23 cellular contexts compared by ENCODE assay signal in the genomic region with DNA sequence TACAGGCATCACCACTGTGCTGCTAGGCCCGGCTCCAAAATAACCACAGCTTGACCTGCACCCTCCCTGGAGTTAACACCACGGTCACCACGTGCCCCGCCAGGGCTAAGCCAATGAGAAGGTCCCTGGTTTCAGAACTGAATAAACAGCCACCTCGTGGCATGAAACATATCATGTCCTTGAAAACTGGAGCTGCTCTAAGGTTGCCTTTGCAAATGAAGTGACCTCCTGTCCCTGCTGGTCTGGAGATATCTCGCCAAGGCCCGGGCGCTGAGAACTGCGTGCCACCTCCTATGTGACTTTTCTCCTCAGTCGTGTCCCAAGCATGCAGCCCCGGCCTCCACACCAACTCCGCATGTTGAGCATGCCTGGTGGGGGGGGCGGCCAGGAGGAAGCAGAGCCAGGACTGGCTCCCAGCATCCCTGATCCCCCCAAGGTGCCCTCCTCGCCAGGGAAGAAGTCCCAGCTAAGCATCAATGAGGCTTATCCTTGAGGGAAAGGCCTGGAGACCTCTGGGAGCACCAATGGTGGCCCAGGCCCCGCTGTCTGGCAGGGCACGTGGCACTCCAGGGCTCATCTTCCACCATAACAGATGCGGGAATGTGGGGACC. TPM values are rescaled to one million over a fixed set of nuclear protein-coding genes. Genes with fewer than 3 reads are reported as not detected.
"Had no signal": no experiment of that assay in that cellular context is flagged by ENCODE, and none has a peak within 500 bp of the region (broad histone marks: within the 10 kb centered on the region; RNA-seq: fewer than 3 reads in every experiment).

No MANE protein-coding gene starts in this region.

- H2AFZ ChIP-seq: neural progenitor cell had no signal

- H3K4me3 ChIP-seq: cardiac muscle cell, neural progenitor cell, ovary, right lobe of liver, thyroid gland, uterus had no signal

- H3K36me3 Mint-ChIP-seq: activated naive CD8-positive, alpha-beta T cell treated with anti-CD3 and anti-CD28 coated beads for 36 hours; memory B cell; naive thymus-derived CD4-positive, alpha-beta T cell; neural progenitor cell; stimulated activated memory B cell treated with anti-CD40 and anti-IgM and Interleukin-4, amounts not matched to agents 10 μg/mL and 1 μg/mL and 100 μg/mL, for 72 hours; T-cell; WTC11 had no signal

- DNase-seq: activated CD4-positive, alpha-beta T cell treated with anti-CD3 and anti-CD28 coated beads for 48 hours; activated CD8-positive, alpha-beta T cell treated with anti-CD3 and anti-CD28 coated beads for 36 hours; activated naive CD4-positive, alpha-beta T cell; activated naive CD8-positive, alpha-beta T cell treated with anti-CD3 and anti-CD28 coated beads for 36 hours; amniotic stem cell; foreskin keratinocyte; left ventricle myocardium superior; ovary; stimulated activated CD4-positive, alpha-beta T cell treated with anti-CD3 and anti-CD28 coated beads, Interleukin-4, amount 100 ng/mL, for 4 hours; thyroid gland; uterus had no signal

- H3K9me3 Mint-ChIP-seq: activated CD8-positive, alpha-beta T cell treated with anti-CD3 and anti-CD28 coated beads for 36 hours; activated naive CD8-positive, alpha-beta T cell treated with anti-CD3 and anti-CD28 coated beads for 36 hours; activated T-helper 1 cell treated with anti-CD3 and anti-CD28 coated beads, Interleukin-12 subunit alpha, Interleukin-12 subunit beta, Interleukin-2, Interleukin-4 antibody, amounts not matched to agents 30 ng/mL and 10 ng/mL and 1 ng/mL, durations not matched to agents 14 hours and 24 hours and 36 hours; memory B cell; T-cell had no signal

- H3K4me3 Mint-ChIP-seq: activated CD8-positive, alpha-beta T cell treated with anti-CD3 and anti-CD28 coated beads for 36 hours; activated naive CD8-positive, alpha-beta T cell treated with anti-CD3 and anti-CD28 coated beads for 36 hours; activated T-helper 1 cell treated with anti-CD3 and anti-CD28 coated beads, Interleukin-12 subunit alpha, Interleukin-12 subunit beta, Interleukin-2, Interleukin-4 antibody, amounts not matched to agents 30 ng/mL and 10 ng/mL and 1 ng/mL, durations not matched to agents 14 hours and 24 hours and 36 hours; memory B cell; naive thymus-derived CD4-positive, alpha-beta T cell; neural progenitor cell; stimulated activated memory B cell treated with anti-CD40 and anti-IgM and Interleukin-4, amounts not matched to agents 10 μg/mL and 1 μg/mL and 100 μg/mL, for 72 hours; T-cell; WTC11 had no signal

- H3K9ac ChIP-seq: neural progenitor cell had no signal

- H3K36me3 ChIP-seq: cardiac muscle cell, neural progenitor cell, ovary, right lobe of liver, thyroid gland, uterus had no signal

- H3K27ac ChIP-seq: cardiac muscle cell, foreskin keratinocyte, neural progenitor cell, ovary, right lobe of liver, thyroid gland, uterus had no signal

- H3K4me1 Mint-ChIP-seq: activated naive CD8-positive, alpha-beta T cell treated with anti-CD3 and anti-CD28 coated beads for 36 hours; naive thymus-derived CD4-positive, alpha-beta T cell; neural progenitor cell; T-cell; WTC11 had no signal

- H3K9me3 ChIP-seq: ovary, right lobe of liver, thyroid gland, uterus had no signal

- H3K4me1 ChIP-seq: foreskin keratinocyte, neural progenitor cell, right lobe of liver, thyroid gland, uterus had no signal

- H3K27ac Mint-ChIP-seq: activated CD8-positive, alpha-beta T cell treated with anti-CD3 and anti-CD28 coated beads for 36 hours; activated naive CD8-positive, alpha-beta T cell treated with anti-CD3 and anti-CD28 coated beads for 36 hours; activated T-helper 1 cell treated with anti-CD3 and anti-CD28 coated beads, Interleukin-12 subunit alpha, Interleukin-12 subunit beta, Interleukin-2, Interleukin-4 antibody, amounts not matched to agents 30 ng/mL and 10 ng/mL and 1 ng/mL, durations not matched to agents 14 hours and 24 hours and 36 hours; memory B cell; naive thymus-derived CD4-positive, alpha-beta T cell; neural progenitor cell; stimulated activated memory B cell treated with anti-CD40 and anti-IgM and Interleukin-4, amounts not matched to agents 10 μg/mL and 1 μg/mL and 100 μg/mL, for 72 hours; T-cell; WTC11 had no signal

- H3K27me3 ChIP-seq: ovary had no signal

- ATAC-seq: activated CD8-positive, alpha-beta T cell treated with anti-CD3 and anti-CD28 coated beads for 36 hours; foreskin keratinocyte; left ventricle myocardium superior; naive thymus-derived CD4-positive, alpha-beta T cell; right lobe of liver; stimulated activated memory B cell treated with anti-CD40 and anti-IgM and Interleukin-4, amounts not matched to agents 10 μg/mL and 1 μg/mL and 100 μg/mL, for 72 hours; T-cell; WTC11 had no signal

- H3K4me2 ChIP-seq: neural progenitor cell had no signal

RNA-seq across cellular contexts. Expression of gene KCNG2, which starts 16.3 kb away (rescaled TPM):
- total RNA-seq: activated CD8-positive, alpha-beta T cell treated with anti-CD3 and anti-CD28 coated beads for 36 hours; activated naive CD8-positive, alpha-beta T cell treated with anti-CD3 and anti-CD28 coated beads for 36 hours; activated T-helper 1 cell treated with anti-CD3 and anti-CD28 coated beads, Interleukin-12 subunit alpha, Interleukin-12 subunit beta, Interleukin-2, Interleukin-4 antibody, amounts not matched to agents 30 ng/mL and 10 ng/mL and 1 ng/mL, durations not matched to agents 14 hours and 24 hours and 36 hours; cardiac muscle cell; epithelial cell of proximal tubule; foreskin keratinocyte; kidney epithelial cell; left ventricle myocardium superior; mucosa of gallbladder; naive thymus-derived CD4-positive, alpha-beta T cell; right lobe of liver; T-cell had no signal
- polyA plus RNA-seq: foreskin keratinocyte; naive thymus-derived CD4-positive, alpha-beta T cell had no signal
